In genomic region chr16:84323626-84324025, GRCh38 we compare ENCODE assay signal across 16 cellular contexts. TPM values are rescaled to one million over a fixed set of nuclear protein-coding genes. Genes with fewer than 3 reads are reported as not detected.
"Had no signal": no experiment of that assay in that cellular context is flagged by ENCODE, and none has a peak within 500 bp of the region (broad histone marks: within the 10 kb centered on the region; RNA-seq: fewer than 3 reads in every experiment).

No MANE protein-coding gene starts in this region.

- H3K27me3 ChIP-seq: hepatocyte, ovary, transverse colon had no signal

- H3K27ac ChIP-seq: coronary artery, hepatocyte, ovary, transverse colon, VCaP had no signal

- H3K4me3 Mint-ChIP-seq: activated CD4-positive, alpha-beta memory T cell treated with anti-CD3 and anti-CD28 coated beads, Interleukin-2, amount 10 ng/mL, durations not matched to agents 7 days and 5 days; activated naive CD8-positive, alpha-beta T cell treated with anti-CD3 and anti-CD28 coated beads, Interleukin-2, amount 50 U/mL, for 24 hours; neural crest cell; stimulated activated naive B cell treated with anti-CD40 and anti-IgM and Interleukin-4, amounts not matched to agents 10 μg/mL and 1 μg/mL and 100 μg/mL, for 72 hours; T-cell had no signal

- H3K27ac Mint-ChIP-seq: activated CD4-positive, alpha-beta memory T cell treated with anti-CD3 and anti-CD28 coated beads, Interleukin-2, amount 10 ng/mL, durations not matched to agents 7 days and 5 days; activated naive CD8-positive, alpha-beta T cell treated with anti-CD3 and anti-CD28 coated beads, Interleukin-2, amount 50 U/mL, for 24 hours; stimulated activated naive B cell treated with anti-CD40 and anti-IgM and Interleukin-4, amounts not matched to agents 10 μg/mL and 1 μg/mL and 100 μg/mL, for 72 hours; T-cell had no signal

- H3K4me3 ChIP-seq: coronary artery, hepatocyte, ovary, transverse colon had no signal

- H3K9me3 ChIP-seq: ovary, transverse colon had no signal

- H2AFZ ChIP-seq: hepatocyte had no signal

- H3K4me2 ChIP-seq: hepatocyte had no signal

- H3K36me3 ChIP-seq: ovary had no signal

- H3K4me1 Mint-ChIP-seq: activated CD4-positive, alpha-beta memory T cell treated with anti-CD3 and anti-CD28 coated beads, Interleukin-2, amount 10 ng/mL, durations not matched to agents 7 days and 5 days; activated naive CD8-positive, alpha-beta T cell treated with anti-CD3 and anti-CD28 coated beads, Interleukin-2, amount 50 U/mL, for 24 hours; neural crest cell; stimulated activated naive B cell treated with anti-CD40 and anti-IgM and Interleukin-4, amounts not matched to agents 10 μg/mL and 1 μg/mL and 100 μg/mL, for 72 hours; T-cell had no signal

- H3K9me3 Mint-ChIP-seq: activated naive CD8-positive, alpha-beta T cell treated with anti-CD3 and anti-CD28 coated beads, Interleukin-2, amount 50 U/mL, for 24 hours; neural crest cell had no signal

- ATAC-seq: stimulated activated naive B cell treated with anti-CD40 and anti-IgM and Interleukin-4, amounts not matched to agents 10 μg/mL and 1 μg/mL and 100 μg/mL, for 72 hours; T-cell had no signal

- DNase-seq: activated CD4-positive, alpha-beta memory T cell treated with anti-CD3 and anti-CD28 coated beads, Interleukin-2, amount 10 ng/mL, durations not matched to agents 7 days and 5 days; activated naive CD4-positive, alpha-beta T cell treated with Interleukin-2 at 50 U/mL for 16 hours; activated naive CD8-positive, alpha-beta T cell treated with anti-CD3 and anti-CD28 coated beads, Interleukin-2, amount 50 U/mL, for 24 hours; caudate nucleus; effector CD4-positive, alpha-beta T cell; ovary; small intestine; stimulated activated naive B cell treated with anti-CD40 and anti-IgM and Interleukin-4, amounts not matched to agents 10 μg/mL and 1 μg/mL and 100 μg/mL, for 72 hours; T-cell; T1000; transverse colon had no signal

- H3K79me2 ChIP-seq: hepatocyte had no signal

- H3K4me1 ChIP-seq: transverse colon had no signal

- H3K36me3 Mint-ChIP-seq: stimulated activated naive B cell treated with anti-CD40 and anti-IgM and Interleukin-4, amounts not matched to agents 10 μg/mL and 1 μg/mL and 100 μg/mL, for 72 hours; T-cell had no signal

RNA-seq across cellular contexts. Expression of gene WFDC1, which starts 28.9 kb away (rescaled TPM):
- total RNA-seq: activated CD4-positive, alpha-beta memory T cell treated with anti-CD3 and anti-CD28 coated beads, Interleukin-2, amount 10 ng/mL, durations not matched to agents 7 days and 5 days; T-cell had no signal

RNA-seq across cellular contexts. Expression of gene ATP2C2, which starts 44.7 kb away (rescaled TPM):
- total RNA-seq: activated CD4-positive, alpha-beta memory T cell treated with anti-CD3 and anti-CD28 coated beads, Interleukin-2, amount 10 ng/mL, durations not matched to agents 7 days and 5 days; subcutaneous adipose tissue; T-cell had no signal
